Comparison of ENCODE assay signal across 1 cellular context in the genomic region with DNA sequence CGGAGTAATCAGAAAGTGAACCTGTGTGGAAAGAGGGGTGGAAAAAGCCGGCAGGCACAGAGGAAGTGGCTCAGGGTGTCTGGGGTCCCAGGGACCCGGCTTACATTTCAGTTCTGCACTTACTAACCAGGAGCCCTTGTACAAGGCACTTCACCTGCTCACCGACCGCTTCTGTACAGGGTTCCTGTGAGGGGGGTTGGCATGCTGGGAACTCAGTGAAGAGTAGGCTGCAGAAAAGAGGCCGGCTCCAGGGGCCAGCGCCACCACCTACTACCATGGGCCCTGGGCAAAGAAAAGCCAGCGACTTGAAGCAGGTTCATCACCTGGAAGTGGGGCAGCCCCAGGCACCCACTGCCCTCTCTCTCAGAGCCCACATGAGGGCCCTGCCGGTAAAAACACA.
TF ChIP-seq lines count a peak whose summit lies in the region.

No MANE protein-coding gene starts in this region.

TF ChIP-seq in liver, 16 proteins besides CTCF, POLR2A, EP300 and RAD21 (continued from another document):
- TF ChIP-seq, protein P1, sequence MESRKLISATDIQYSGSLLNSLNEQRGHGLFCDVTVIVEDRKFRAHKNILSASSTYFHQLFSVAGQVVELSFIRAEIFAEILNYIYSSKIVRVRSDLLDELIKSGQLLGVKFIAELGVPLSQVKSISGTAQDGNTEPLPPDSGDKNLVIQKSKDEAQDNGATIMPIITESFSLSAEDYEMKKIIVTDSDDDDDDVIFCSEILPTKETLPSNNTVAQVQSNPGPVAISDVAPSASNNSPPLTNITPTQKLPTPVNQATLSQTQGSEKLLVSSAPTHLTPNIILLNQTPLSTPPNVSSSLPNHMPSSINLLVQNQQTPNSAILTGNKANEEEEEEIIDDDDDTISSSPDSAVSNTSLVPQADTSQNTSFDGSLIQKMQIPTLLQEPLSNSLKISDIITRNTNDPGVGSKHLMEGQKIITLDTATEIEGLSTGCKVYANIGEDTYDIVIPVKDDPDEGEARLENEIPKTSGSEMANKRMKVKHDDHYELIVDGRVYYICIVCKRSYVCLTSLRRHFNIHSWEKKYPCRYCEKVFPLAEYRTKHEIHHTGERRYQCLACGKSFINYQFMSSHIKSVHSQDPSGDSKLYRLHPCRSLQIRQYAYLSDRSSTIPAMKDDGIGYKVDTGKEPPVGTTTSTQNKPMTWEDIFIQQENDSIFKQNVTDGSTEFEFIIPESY (IDR thresholded peaks at IDR 0.05), result no peak
- TF ChIP-seq, protein P2, sequence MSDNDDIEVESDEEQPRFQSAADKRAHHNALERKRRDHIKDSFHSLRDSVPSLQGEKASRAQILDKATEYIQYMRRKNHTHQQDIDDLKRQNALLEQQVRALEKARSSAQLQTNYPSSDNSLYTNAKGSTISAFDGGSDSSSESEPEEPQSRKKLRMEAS (IDR thresholded peaks at IDR 0.05), result no peak
- TF ChIP-seq FOXA2 (IDR thresholded peaks at IDR 0.05) (no peak), HNF4A (conservative IDR thresholded peaks at IDR 0.05) (no peak)
